Comparison of ENCODE assay signal across 20 cellular contexts in genomic region chr5:2904399-2904798, GRCh38.
"Had no signal": no experiment of that assay in that cellular context is flagged by ENCODE, and none has a peak within 500 bp of the region (broad histone marks: within the 10 kb centered on the region; RNA-seq: fewer than 3 reads in every experiment).

No MANE protein-coding gene starts in this region.

- H3K4me1 Mint-ChIP-seq: naive thymus-derived CD8-positive, alpha-beta T cell had no signal

- H3K27ac Mint-ChIP-seq: naive thymus-derived CD8-positive, alpha-beta T cell had no signal

- H3K9me3 ChIP-seq: esophagus squamous epithelium, neutrophil, uterus had no signal

- H3K4me3 ChIP-seq: esophagus squamous epithelium, hepatocyte, uterus had no signal

- DNase-seq: cerebellar nuclear complex; dermis blood vessel endothelial cell; effector CD4-positive, alpha-beta T cell; esophagus squamous epithelium; foreskin fibroblast; kidney; left cardiac atrium; left ventricle myocardium superior; mesendoderm; naive thymus-derived CD8-positive, alpha-beta T cell; posterior cingulate gyrus; right cardiac atrium; small intestine; stimulated activated CD4-positive, alpha-beta T cell treated with anti-CD3 and anti-CD28 coated beads, Interleukin-12 subunit alpha, Interleukin-12 subunit beta, amount 100 ng/mL, for 4 hours; stimulated activated CD4-positive, alpha-beta T cell treated with anti-CD3 and anti-CD28 coated beads, Interleukin-2, amount 100 ng/mL, for 48 hours; stimulated activated naive CD4-positive, alpha-beta T cell treated with Interleukin-2 at 50 U/mL for 16 hours; trophoblast cell; uterus had no signal

- H3K36me3 ChIP-seq: esophagus squamous epithelium, neutrophil, uterus had no signal

- H3K36me3 Mint-ChIP-seq: naive thymus-derived CD8-positive, alpha-beta T cell had no signal

- H3K4me3 Mint-ChIP-seq: naive thymus-derived CD8-positive, alpha-beta T cell had no signal

- H3K27me3 ChIP-seq: esophagus squamous epithelium, hepatocyte, neutrophil, uterus had no signal

- H3K27ac ChIP-seq: esophagus squamous epithelium, hepatocyte, neutrophil, uterus had no signal

- ATAC-seq: left cardiac atrium; left ventricle myocardium superior; naive thymus-derived CD8-positive, alpha-beta T cell; right cardiac atrium had no signal

- H3K4me1 ChIP-seq: esophagus squamous epithelium, uterus had no signal
